In the genomic region with DNA sequence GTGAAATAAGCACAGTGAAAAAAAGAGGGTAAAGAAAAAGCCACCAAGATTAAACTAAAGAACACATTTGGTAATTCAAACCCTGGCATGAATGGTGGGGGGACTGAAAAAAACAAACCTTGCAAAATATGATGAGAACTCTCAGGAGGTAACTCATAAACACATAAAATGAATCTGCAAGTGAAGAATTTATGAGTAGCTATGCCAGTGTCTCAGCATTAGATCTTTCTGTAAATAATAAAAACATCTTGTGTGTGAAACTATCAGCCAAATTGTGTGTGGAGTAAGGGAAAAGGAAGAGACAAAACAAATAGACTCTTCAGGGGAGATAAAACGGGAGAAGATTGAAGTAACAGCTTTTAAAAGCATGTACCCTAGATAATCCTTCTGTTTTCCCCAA, we compare ENCODE assay signal across 1 cellular context.
TF ChIP-seq lines count a peak whose summit lies in the region.

No MANE protein-coding gene starts in this region.

TF ChIP-seq in GM23338, 12 proteins besides CTCF, POLR2A, EP300 and RAD21 (continued from another document):
- TF ChIP-seq, protein P1, sequence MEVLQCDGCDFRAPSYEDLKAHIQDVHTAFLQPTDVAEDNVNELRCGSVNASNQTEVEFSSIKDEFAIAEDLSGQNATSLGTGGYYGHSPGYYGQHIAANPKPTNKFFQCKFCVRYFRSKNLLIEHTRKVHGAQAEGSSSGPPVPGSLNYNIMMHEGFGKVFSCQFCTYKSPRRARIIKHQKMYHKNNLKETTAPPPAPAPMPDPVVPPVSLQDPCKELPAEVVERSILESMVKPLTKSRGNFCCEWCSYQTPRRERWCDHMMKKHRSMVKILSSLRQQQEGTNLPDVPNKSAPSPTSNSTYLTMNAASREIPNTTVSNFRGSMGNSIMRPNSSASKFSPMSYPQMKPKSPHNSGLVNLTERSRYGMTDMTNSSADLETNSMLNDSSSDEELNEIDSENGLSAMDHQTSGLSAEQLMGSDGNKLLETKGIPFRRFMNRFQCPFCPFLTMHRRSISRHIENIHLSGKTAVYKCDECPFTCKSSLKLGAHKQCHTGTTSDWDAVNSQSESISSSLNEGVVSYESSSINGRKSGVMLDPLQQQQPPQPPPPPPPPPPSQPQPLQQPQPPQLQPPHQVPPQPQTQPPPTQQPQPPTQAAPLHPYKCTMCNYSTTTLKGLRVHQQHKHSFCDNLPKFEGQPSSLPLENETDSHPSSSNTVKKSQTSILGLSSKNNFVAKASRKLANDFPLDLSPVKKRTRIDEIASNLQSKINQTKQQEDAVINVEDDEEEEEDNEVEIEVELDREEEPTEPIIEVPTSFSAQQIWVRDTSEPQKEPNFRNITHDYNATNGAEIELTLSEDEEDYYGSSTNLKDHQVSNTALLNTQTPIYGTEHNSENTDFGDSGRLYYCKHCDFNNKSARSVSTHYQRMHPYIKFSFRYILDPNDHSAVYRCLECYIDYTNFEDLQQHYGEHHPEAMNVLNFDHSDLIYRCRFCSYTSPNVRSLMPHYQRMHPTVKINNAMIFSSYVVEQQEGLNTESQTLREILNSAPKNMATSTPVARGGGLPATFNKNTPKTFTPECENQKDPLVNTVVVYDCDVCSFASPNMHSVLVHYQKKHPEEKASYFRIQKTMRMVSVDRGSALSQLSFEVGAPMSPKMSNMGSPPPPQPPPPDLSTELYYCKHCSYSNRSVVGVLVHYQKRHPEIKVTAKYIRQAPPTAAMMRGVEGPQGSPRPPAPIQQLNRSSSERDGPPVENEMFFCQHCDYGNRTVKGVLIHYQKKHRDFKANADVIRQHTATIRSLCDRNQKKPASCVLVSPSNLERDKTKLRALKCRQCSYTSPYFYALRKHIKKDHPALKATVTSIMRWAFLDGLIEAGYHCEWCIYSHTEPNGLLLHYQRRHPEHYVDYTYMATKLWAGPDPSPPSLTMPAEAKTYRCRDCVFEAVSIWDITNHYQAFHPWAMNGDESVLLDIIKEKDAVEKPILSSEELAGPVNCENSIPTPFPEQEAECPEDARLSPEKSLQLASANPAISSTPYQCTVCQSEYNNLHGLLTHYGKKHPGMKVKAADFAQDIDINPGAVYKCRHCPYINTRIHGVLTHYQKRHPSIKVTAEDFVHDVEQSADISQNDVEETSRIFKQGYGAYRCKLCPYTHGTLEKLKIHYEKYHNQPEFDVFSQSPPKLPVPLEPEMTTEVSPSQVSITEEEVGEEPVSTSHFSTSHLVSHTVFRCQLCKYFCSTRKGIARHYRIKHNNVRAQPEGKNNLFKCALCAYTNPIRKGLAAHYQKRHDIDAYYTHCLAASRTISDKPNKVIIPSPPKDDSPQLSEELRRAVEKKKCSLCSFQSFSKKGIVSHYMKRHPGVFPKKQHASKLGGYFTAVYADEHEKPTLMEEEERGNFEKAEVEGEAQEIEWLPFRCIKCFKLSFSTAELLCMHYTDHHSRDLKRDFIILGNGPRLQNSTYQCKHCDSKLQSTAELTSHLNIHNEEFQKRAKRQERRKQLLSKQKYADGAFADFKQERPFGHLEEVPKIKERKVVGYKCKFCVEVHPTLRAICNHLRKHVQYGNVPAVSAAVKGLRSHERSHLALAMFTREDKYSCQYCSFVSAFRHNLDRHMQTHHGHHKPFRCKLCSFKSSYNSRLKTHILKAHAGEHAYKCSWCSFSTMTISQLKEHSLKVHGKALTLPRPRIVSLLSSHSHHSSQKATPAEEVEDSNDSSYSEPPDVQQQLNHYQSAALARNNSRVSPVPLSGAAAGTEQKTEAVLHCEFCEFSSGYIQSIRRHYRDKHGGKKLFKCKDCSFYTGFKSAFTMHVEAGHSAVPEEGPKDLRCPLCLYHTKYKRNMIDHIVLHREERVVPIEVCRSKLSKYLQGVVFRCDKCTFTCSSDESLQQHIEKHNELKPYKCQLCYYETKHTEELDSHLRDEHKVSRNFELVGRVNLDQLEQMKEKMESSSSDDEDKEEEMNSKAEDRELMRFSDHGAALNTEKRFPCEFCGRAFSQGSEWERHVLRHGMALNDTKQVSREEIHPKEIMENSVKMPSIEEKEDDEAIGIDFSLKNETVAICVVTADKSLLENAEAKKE (CRISPR knock-in tag; IDR thresholded peaks at IDR 0.05), result no peak
- TF ChIP-seq, protein P2, sequence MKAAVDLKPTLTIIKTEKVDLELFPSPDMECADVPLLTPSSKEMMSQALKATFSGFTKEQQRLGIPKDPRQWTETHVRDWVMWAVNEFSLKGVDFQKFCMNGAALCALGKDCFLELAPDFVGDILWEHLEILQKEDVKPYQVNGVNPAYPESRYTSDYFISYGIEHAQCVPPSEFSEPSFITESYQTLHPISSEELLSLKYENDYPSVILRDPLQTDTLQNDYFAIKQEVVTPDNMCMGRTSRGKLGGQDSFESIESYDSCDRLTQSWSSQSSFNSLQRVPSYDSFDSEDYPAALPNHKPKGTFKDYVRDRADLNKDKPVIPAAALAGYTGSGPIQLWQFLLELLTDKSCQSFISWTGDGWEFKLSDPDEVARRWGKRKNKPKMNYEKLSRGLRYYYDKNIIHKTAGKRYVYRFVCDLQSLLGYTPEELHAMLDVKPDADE (IDR thresholded peaks at IDR 0.05), result no peak
- no peak for TF ChIP-seq CREB1 (CRISPR knock-in tag; IDR thresholded peaks at IDR 0.05; ENCODE audit: low read depth)
- no peak for TF ChIP-seq ZNF331 (CRISPR knock-in tag; IDR thresholded peaks at IDR 0.05; ENCODE audit: low read depth)
